In genomic region chr2:83282851-83283250, GRCh38 we compare ENCODE assay signal across 14 cellular contexts.
DNase-seq lines count a peak whose midpoint lies in the region; ATAC-seq and TF ChIP-seq lines count a peak whose summit lies in the region.
"Had no signal": no experiment of that assay in that cellular context is flagged by ENCODE, and none has a peak within 500 bp of the region (broad histone marks: within the 10 kb centered on the region; RNA-seq: fewer than 3 reads in every experiment).

No MANE protein-coding gene starts in this region.

- DNase-seq in ELR (ENCODE audit: low read depth) (peak; percentile 8), nephron progenitor cell (no peak), NCI-H524 treated with DMSO at 0.1 percent for 48 hours (lab: John Stamatoyannopoulos, UW) (no peak), hypothalamus (lab: John Stamatoyannopoulos, UW) (no peak), Right ventricle myocardium inferior (ENCODE audit: missing footprints) (no peak)
- DNase-seq in activated naive CD4-positive, alpha-beta T cell treated with anti-CD3 and anti-CD28 coated beads, Interleukin-2, amount 50 U/mL, for 72 hours (ENCODE audit: low spot score in 2 of 2), result no peak
- DNase-seq: C1 segment of cervical spinal cord; Calu3; CD4-positive, alpha-beta T cell; DMS 273 treated with DMSO at 0.1 percent for 48 hours had no signal

- TF ChIP-seq CTCF in nephron progenitor cell (IDR thresholded peaks at IDR 0.05), result no peak

- H3K27me3 Mint-ChIP-seq in nephron progenitor cell (ENCODE audit: low read depth, poor library complexity), result no peaks in the 10 kb centered on the region
- H3K27me3 Mint-ChIP-seq: B cell; CD4-positive, alpha-beta T cell had no signal

- H3K9me3 ChIP-seq in HUES6 (ENCODE audit: control insufficient read depth, insufficient read depth, low read depth, low read length), result peaks cover 17% of the 10 kb centered on the region; the same call in 1 of the 2 replicates
- peaks cover 37% of the 10 kb centered on the region for H3K9me3 ChIP-seq in iPS-20b (ENCODE audit: insufficient read depth, low read depth, low read length)

- H3K27me3 ChIP-seq in HUES6 (ENCODE audit: control insufficient read depth, insufficient read depth, low read length) (no peaks in the 10 kb centered on the region), iPS-20b (ENCODE audit: insufficient read depth, low read length) (no peaks in the 10 kb centered on the region)

- H3K4me1 ChIP-seq in HUES6 (ENCODE audit: control insufficient read depth, insufficient read depth, low read length) (peaks cover 22% of the 10 kb centered on the region), iPS-20b (ENCODE audit: insufficient read depth, low read length) (peaks cover 7% of the 10 kb centered on the region)

- H3K9ac ChIP-seq in HUES6 (ENCODE audit: low read length) (peak overlapping the region; percentile 61), iPS-20b (ENCODE audit: low read depth, low read length) (peak overlapping the region; percentile 41; the same call in 1 of the 2 replicates)

- H3K4me1 Mint-ChIP-seq in nephron progenitor cell, result peaks cover 32% of the 10 kb centered on the region
- H3K4me1 Mint-ChIP-seq: B cell had no signal

- H3K27ac Mint-ChIP-seq in nephron progenitor cell, result peak overlapping the region; percentile 25
- no peak overlapping the region for H3K27ac Mint-ChIP-seq in activated naive CD4-positive, alpha-beta T cell treated with anti-CD3 and anti-CD28 coated beads, Interleukin-2, amount 50 U/mL, for 72 hours
- H3K27ac Mint-ChIP-seq: B cell; CD4-positive, alpha-beta T cell had no signal

- peaks cover 11% of the 10 kb centered on the region for H3K36me3 Mint-ChIP-seq in nephron progenitor cell (ENCODE audit: low read depth)
- no peaks in the 10 kb centered on the region for H3K36me3 Mint-ChIP-seq in activated naive CD4-positive, alpha-beta T cell treated with anti-CD3 and anti-CD28 coated beads, Interleukin-2, amount 50 U/mL, for 72 hours

- H3K4me3 Mint-ChIP-seq in nephron progenitor cell, result peak overlapping the region; percentile 3
- H3K4me3 Mint-ChIP-seq: B cell; CD4-positive, alpha-beta T cell had no signal

- peak overlapping the region; percentile 97 for H3K27ac ChIP-seq in HUES6 (ENCODE audit: low read depth, low read length)
- H3K27ac ChIP-seq in iPS-20b (ENCODE audit: low read length), result no peak overlapping the region

- H3K4me3 ChIP-seq in HUES6 (ENCODE audit: low read depth, low read length) (no peak overlapping the region), iPS-20b (ENCODE audit: low read length) (no peak overlapping the region)

- H3K36me3 ChIP-seq in HUES6 (ENCODE audit: control insufficient read depth, insufficient read depth, low read length) (no peaks in the 10 kb centered on the region), iPS-20b (ENCODE audit: insufficient read depth, low read depth, low read length) (no peaks in the 10 kb centered on the region)

- H3K9me3 Mint-ChIP-seq in nephron progenitor cell, result peaks cover 23% of the 10 kb centered on the region
- H3K9me3 Mint-ChIP-seq in activated naive CD4-positive, alpha-beta T cell treated with anti-CD3 and anti-CD28 coated beads, Interleukin-2, amount 50 U/mL, for 72 hours, result peaks cover 1 to 8% of the 10 kb centered on the region in 2 donors
- H3K9me3 Mint-ChIP-seq: CD4-positive, alpha-beta T cell had no signal

- intact Hi-C loops in Right ventricle myocardium inferior (cut with DNase I), result no loop called here

- ATAC-seq in activated naive CD4-positive, alpha-beta T cell treated with anti-CD3 and anti-CD28 coated beads, Interleukin-2, amount 50 U/mL, for 72 hours, result no peak
- no peak for ATAC-seq in Right ventricle myocardium inferior
- ATAC-seq: HCT116 had no signal
